Comparison of ENCODE assay signal across 14 cellular contexts in the genomic region with DNA sequence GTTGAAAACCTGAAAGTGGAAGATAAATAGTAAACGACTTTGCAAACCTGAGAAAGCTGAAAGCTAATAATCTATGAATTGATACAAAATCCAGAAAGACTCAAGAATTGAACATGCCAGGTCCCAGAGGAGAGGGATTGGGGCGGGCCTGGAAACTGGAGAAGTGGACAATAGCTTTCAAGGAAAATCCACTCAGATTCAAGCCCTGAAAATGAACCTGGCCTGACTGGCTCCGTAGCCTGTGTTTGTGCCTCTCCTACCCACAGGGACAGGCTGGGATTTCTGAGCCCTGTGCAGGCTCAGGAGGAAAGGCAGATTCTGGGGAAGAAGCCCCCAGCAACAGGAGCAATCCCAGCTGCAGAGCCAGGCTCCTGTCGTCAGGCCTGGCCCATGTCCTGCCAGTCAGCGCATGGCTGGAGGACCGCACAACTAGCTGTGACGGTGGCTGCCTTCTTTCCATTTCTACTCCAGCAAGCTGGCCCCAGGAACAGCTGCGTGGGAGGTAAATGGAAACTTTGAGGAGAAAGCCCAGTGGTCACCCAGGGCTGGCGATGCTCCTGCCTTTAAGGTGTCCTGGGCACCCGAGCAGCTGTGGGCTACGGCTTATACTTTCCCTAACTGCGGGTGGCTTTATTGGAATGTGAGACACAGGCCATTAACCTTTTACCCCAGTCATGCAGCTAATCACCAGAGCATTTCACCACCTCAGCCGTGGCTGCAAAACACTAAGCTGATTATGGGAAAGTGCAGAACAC.
DNase-seq lines count a peak whose midpoint lies in the region; ATAC-seq and TF ChIP-seq lines count a peak whose summit lies in the region.
"Had no signal": no experiment of that assay in that cellular context is flagged by ENCODE, and none has a peak within 500 bp of the region (broad histone marks: within the 10 kb centered on the region; RNA-seq: fewer than 3 reads in every experiment).

No MANE protein-coding gene starts in this region.

- peak overlapping the region; percentile 30 for H3K27ac ChIP-seq in layer of hippocampus (ENCODE audit: low read depth, low read length)
- H3K27ac ChIP-seq: foreskin keratinocyte, Peyer's patch had no signal

- DNase-seq in HK-2 (ENCODE audit: unreplicated experiment) (peak; percentile 12), fibroblast of pulmonary artery (ENCODE audit: low read depth) (peak; percentile 54), retinal pigment epithelial cell (ENCODE audit: low read depth) (peak; percentile 74), superior temporal gyrus (ENCODE audit: extremely low spot score) (no peak), GM03348 (ENCODE audit: low spot score) (no peak)
- no peak for DNase-seq in stimulated activated CD4-positive, alpha-beta T cell treated with anti-CD3 and anti-CD28 coated beads, Interleukin-4, amount 100 ng/mL, for 24 hours
- DNase-seq: effector CD8-positive, alpha-beta T cell; foreskin keratinocyte; NCI-H187 treated with DMSO at 0.1 percent for 48 hours; NCI-H526 treated with DMSO at 0.1 percent for 48 hours had no signal

- TF ChIP-seq CTCF in fibroblast of pulmonary artery (IDR thresholded peaks at IDR 0.05; ENCODE audit: low read length, missing control alignments) (no peak), retinal pigment epithelial cell (conservative IDR thresholded peaks at IDR 0.05; ENCODE audit: low read depth, low read length) (no peak)

- no peaks in the 10 kb centered on the region for H3K27me3 ChIP-seq in layer of hippocampus (ENCODE audit: control insufficient read depth, insufficient read depth, low read length)
- H3K27me3 ChIP-seq: Peyer's patch had no signal

- ATAC-seq in HG02759 (IDR thresholded peaks at IDR 0.05; ENCODE audit: unreplicated experiment): no peak
- ATAC-seq: foreskin keratinocyte had no signal

- H3K4me3 ChIP-seq in fibroblast of pulmonary artery (replicated peaks; ENCODE audit: low read depth, low read length) (no peak overlapping the region), retinal pigment epithelial cell (ENCODE audit: low read length) (no peak overlapping the region)
- H3K4me3 ChIP-seq: Peyer's patch, thoracic aorta had no signal

Comparison
In these comparisons a context has a peak if more than half of its experiments do, and no peak if none do; other contexts are left out.
1. DNase-seq: peak in HK-2 (single experiment), fibroblast of pulmonary artery (single experiment) and retinal pigment epithelial cell (single experiment); none in superior temporal gyrus (single experiment), stimulated activated CD4-positive, alpha-beta T cell treated with anti-CD3 and anti-CD28 coated beads, Interleukin-4, amount 100 ng/mL, for 24 hours (single experiment) and GM03348 (single experiment).